In the genomic region with DNA sequence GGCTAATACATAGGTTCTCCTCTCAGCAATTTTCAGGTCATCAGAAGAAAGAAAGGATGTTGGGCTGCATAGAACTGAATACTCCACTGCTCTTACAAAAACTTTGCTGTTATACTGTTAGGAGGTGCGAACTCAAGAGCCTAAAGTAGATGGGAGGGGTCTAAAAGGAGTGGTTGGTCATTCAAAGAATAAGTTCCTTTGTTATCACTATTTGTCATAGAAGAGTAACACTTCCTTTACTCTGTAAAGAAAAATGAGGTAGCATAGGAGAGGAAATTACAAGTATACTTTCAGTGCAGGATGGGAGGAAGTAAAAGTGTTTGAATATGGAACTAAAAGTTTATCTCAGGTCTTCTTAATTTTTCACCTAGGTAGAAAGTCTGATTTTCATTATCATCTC, we compare ENCODE assay signal across 20 cellular contexts.
DNase-seq lines count a peak whose midpoint lies in the region; ATAC-seq, FAIRE-seq and TF ChIP-seq lines count a peak whose summit lies in the region.
"Had no signal": no experiment of that assay in that cellular context is flagged by ENCODE, and none has a peak within 500 bp of the region (broad histone marks: within the 10 kb centered on the region; RNA-seq: fewer than 3 reads in every experiment).

No MANE protein-coding gene starts in this region.

- peaks cover 47% of the 10 kb centered on the region for H3K4me1 Mint-ChIP-seq in activated T-cell treated with anti-CD3 and anti-CD28 coated beads, Interleukin-2, amount 50 U/mL, for 4 hours (ENCODE audit: low read depth)
- peaks cover 51% of the 10 kb centered on the region for H3K4me1 Mint-ChIP-seq in astrocyte (ENCODE audit: low read depth, unreplicated experiment)
- H3K4me1 Mint-ChIP-seq in stimulated activated effector memory CD8-positive, alpha-beta T cell treated with anti-CD3 and anti-CD28 coated beads, Interleukin-12 subunit alpha, Interleukin-12 subunit beta, amount 100 ng/mL, for 72 hours = peaks cover 23% of the 10 kb centered on the region

- H3K4me3 Mint-ChIP-seq in activated T-cell treated with anti-CD3 and anti-CD28 coated beads, Interleukin-2, amount 50 U/mL, for 4 hours = no peak overlapping the region
- no peak overlapping the region for H3K4me3 Mint-ChIP-seq in astrocyte (ENCODE audit: unreplicated experiment)
- no peak overlapping the region for H3K4me3 Mint-ChIP-seq in stimulated activated effector memory CD8-positive, alpha-beta T cell treated with anti-CD3 and anti-CD28 coated beads, Interleukin-12 subunit alpha, Interleukin-12 subunit beta, amount 100 ng/mL, for 72 hours
- H3K4me3 Mint-ChIP-seq: mesothelial cell of epicardium had no signal

- peaks cover 23% of the 10 kb centered on the region for H3K4me1 ChIP-seq in astrocyte (ENCODE audit: insufficient read depth, low read length)
- no peaks in the 10 kb centered on the region for H3K4me1 ChIP-seq in Peyer's patch

- TF ChIP-seq CTCF in astrocyte (IDR thresholded peaks at IDR 0.05; ENCODE audit: insufficient read depth, low read depth, low read length) = no peak
- no peak for TF ChIP-seq CTCF in Peyer's patch (IDR thresholded peaks at IDR 0.05)

- H2AFZ ChIP-seq in astrocyte (ENCODE audit: low read depth, low read length) = no peak overlapping the region

- H3K9me3 ChIP-seq in astrocyte (ENCODE audit: insufficient read depth, low read depth, low read length) (no peaks in the 10 kb centered on the region), Peyer's patch (no peaks in the 10 kb centered on the region)

- no peak overlapping the region for H3K9ac ChIP-seq in astrocyte (ENCODE audit: low read length)

- no peaks in the 10 kb centered on the region for H4K20me1 ChIP-seq in astrocyte (ENCODE audit: insufficient read depth, low read length)

- H3K27ac ChIP-seq in astrocyte (ENCODE audit: low read depth, low read length) = peak overlapping the region; percentile 19
- no peak overlapping the region for H3K27ac ChIP-seq in Peyer's patch
- H3K27ac ChIP-seq: C4-2B, coronary artery had no signal

- no peak for TF ChIP-seq POLR2A in Peyer's patch (IDR thresholded peaks at IDR 0.05)

- DNase-seq in activated T-cell treated with anti-CD3 and anti-CD28 coated beads, Interleukin-2, amount 50 U/mL, for 4 hours = no peak
- DNase-seq in activated T-cell treated with anti-CD3 and anti-CD28 coated beads for 4 hours = no peak
- peak; percentile 44 for DNase-seq in MV-4-11 (lab: John Stamatoyannopoulos, UW)
- no peak for DNase-seq in astrocyte (ENCODE audit: low read depth)
- no peak for DNase-seq in stimulated activated effector memory CD8-positive, alpha-beta T cell treated with anti-CD3 and anti-CD28 coated beads, Interleukin-12 subunit alpha, Interleukin-12 subunit beta, amount 100 ng/mL, for 72 hours (ENCODE audit: low spot score in 2 of 2)
- DNase-seq in Peyer's patch = no peak
- DNase-seq in GM03348 (ENCODE audit: low spot score) = no peak
- DNase-seq: activated CD4-positive, alpha-beta T cell treated with anti-CD3 and anti-CD28 coated beads for 1 hour; activated naive CD4-positive, alpha-beta T cell; brain microvascular endothelial cell; DMS79 treated with DMSO at 0.1 percent for 48 hours; foreskin melanocyte; NCI-H1092 treated with DMSO at 0.1 percent for 48 hours; NCI-H2107; retina had no signal

- peak; percentile 46 to 66 for ATAC-seq in activated T-cell treated with anti-CD3 and anti-CD28 coated beads, Interleukin-2, amount 50 U/mL, for 4 hours
- peak; percentile 51 for ATAC-seq in stimulated activated effector memory CD8-positive, alpha-beta T cell treated with anti-CD3 and anti-CD28 coated beads, Interleukin-12 subunit alpha, Interleukin-12 subunit beta, amount 100 ng/mL, for 72 hours
- no peak for ATAC-seq in GM18520 (IDR thresholded peaks at IDR 0.05; ENCODE audit: unreplicated experiment)
- ATAC-seq: K562 had no signal

- H3K27ac Mint-ChIP-seq in astrocyte (ENCODE audit: unreplicated experiment) = peak overlapping the region; percentile 97
- peak overlapping the region; percentile 5 for H3K27ac Mint-ChIP-seq in stimulated activated effector memory CD8-positive, alpha-beta T cell treated with anti-CD3 and anti-CD28 coated beads, Interleukin-12 subunit alpha, Interleukin-12 subunit beta, amount 100 ng/mL, for 72 hours
- H3K27ac Mint-ChIP-seq: mesothelial cell of epicardium had no signal

- FAIRE-seq in astrocyte (lab: Jason Lieb, UNC) = no peak
- FAIRE-seq: K562 had no signal

- H3K9me3 Mint-ChIP-seq in activated T-cell treated with anti-CD3 and anti-CD28 coated beads, Interleukin-2, amount 50 U/mL, for 4 hours = no peaks in the 10 kb centered on the region
- no peaks in the 10 kb centered on the region for H3K9me3 Mint-ChIP-seq in astrocyte (ENCODE audit: unreplicated experiment)
- no peaks in the 10 kb centered on the region for H3K9me3 Mint-ChIP-seq in stimulated activated effector memory CD8-positive, alpha-beta T cell treated with anti-CD3 and anti-CD28 coated beads, Interleukin-12 subunit alpha, Interleukin-12 subunit beta, amount 100 ng/mL, for 72 hours
- H3K9me3 Mint-ChIP-seq: mesothelial cell of epicardium had no signal

- H3K36me3 ChIP-seq in astrocyte (ENCODE audit: insufficient read depth, low read length) (peaks cover 50% of the 10 kb centered on the region), Peyer's patch (peaks cover 0 to 39% (median 0%) of the 10 kb centered on the region in 3 donors)

- H3K4me2 ChIP-seq in astrocyte (ENCODE audit: low read length) = peak overlapping the region; percentile 10

- peaks cover 26% of the 10 kb centered on the region for H3K36me3 Mint-ChIP-seq in activated T-cell treated with anti-CD3 and anti-CD28 coated beads, Interleukin-2, amount 50 U/mL, for 4 hours (ENCODE audit: insufficient read depth)
- H3K36me3 Mint-ChIP-seq in astrocyte (ENCODE audit: low read depth, unreplicated experiment) = peaks cover 42% of the 10 kb centered on the region
- H3K36me3 Mint-ChIP-seq in stimulated activated effector memory CD8-positive, alpha-beta T cell treated with anti-CD3 and anti-CD28 coated beads, Interleukin-12 subunit alpha, Interleukin-12 subunit beta, amount 100 ng/mL, for 72 hours = peaks cover 37% of the 10 kb centered on the region

- peaks cover 26% of the 10 kb centered on the region for H3K79me2 ChIP-seq in astrocyte (ENCODE audit: insufficient read depth, low read length)

- no peaks in the 10 kb centered on the region for H3K27me3 Mint-ChIP-seq in activated T-cell treated with anti-CD3 and anti-CD28 coated beads, Interleukin-2, amount 50 U/mL, for 4 hours (ENCODE audit: low read depth)
- H3K27me3 Mint-ChIP-seq in astrocyte (ENCODE audit: low read depth, unreplicated experiment) = no peaks in the 10 kb centered on the region

- no peak overlapping the region for H3K4me3 ChIP-seq in astrocyte (ENCODE audit: insufficient read depth, low read depth, low read length)
- H3K4me3 ChIP-seq in Peyer's patch = no peak overlapping the region
- H3K4me3 ChIP-seq: coronary artery, K562 had no signal

- no peaks in the 10 kb centered on the region for H3K27me3 ChIP-seq in astrocyte (ENCODE audit: insufficient read depth, low read length)
- no peaks in the 10 kb centered on the region for H3K27me3 ChIP-seq in Peyer's patch
- H3K27me3 ChIP-seq: brain microvascular endothelial cell had no signal
